In genomic region chr7:130368347-130368746, GRCh38 we compare ENCODE assay signal across 22 cellular contexts. TPM values are rescaled to one million over a fixed set of nuclear protein-coding genes. Genes with fewer than 3 reads are reported as not detected.
A peak's percentile ranks its signal among the peaks of the same experiment; 100 is the strongest.
DNase-seq lines count a peak whose midpoint lies in the region; ATAC-seq and TF ChIP-seq lines count a peak whose summit lies in the region.
"Had no signal": no experiment of that assay in that cellular context is flagged by ENCODE, and none has a peak within 500 bp of the region (broad histone marks: within the 10 kb centered on the region; RNA-seq: fewer than 3 reads in every experiment).

No MANE protein-coding gene starts in this region.

- no peak for DNase-seq in stimulated activated naive CD8-positive, alpha-beta T cell treated with anti-CD3 and anti-CD28 coated beads, Interleukin-15, amount 100 ng/mL, for 72 hours
- DNase-seq in stimulated activated naive CD8-positive, alpha-beta T cell treated with anti-CD3 and anti-CD28 coated beads, Interleukin-15, Interleukin-2, amounts not matched to agents 100 U/mL and 50 U/mL, for 24 hours, result no peak
- peak; percentile 64 for DNase-seq in chondrocyte (ENCODE audit: low spot score)
- DNase-seq in neural progenitor cell (ENCODE audit: low spot score), result no peak
- DNase-seq in upper lobe of right lung, result no peak
- DNase-seq in HEK293T (ENCODE audit: extremely low spot score), result no peak
- no peak for DNase-seq in GOT3 (lab: John Stamatoyannopoulos, UW)
- DNase-seq: activated CD4-positive, alpha-beta T cell treated with anti-CD3 and anti-CD28 coated beads, Interleukin-2, amount 10 ng/mL, durations not matched to agents 7 days and 5 days; activated naive CD4-positive, alpha-beta T cell; activated T-cell treated with anti-CD3 and anti-CD28 coated beads for 4 hours; NCI-H1694; NCI-H226; NCI-H774; PC-9; stimulated activated CD4-positive, alpha-beta T cell treated with anti-CD3 and anti-CD28 coated beads, Interleukin-12 subunit alpha, Interleukin-12 subunit beta, amount 100 ng/mL, for 4 hours had no signal

- no peaks in the 10 kb centered on the region for H4K20me1 ChIP-seq in neural progenitor cell (ENCODE audit: low read depth)
- H4K20me1 ChIP-seq: BLaER1 treated with 17β-estradiol and CSF1 and Interleukin-3, amounts not matched to agents 10 nM and 100 nM had no signal

- H3K36me3 Mint-ChIP-seq in chondrocyte (ENCODE audit: low read depth), result no peaks in the 10 kb centered on the region
- H3K36me3 Mint-ChIP-seq in neural progenitor cell, result peaks cover 3% of the 10 kb centered on the region

- H3K79me2 ChIP-seq in neural progenitor cell (ENCODE audit: low read depth), result no peaks in the 10 kb centered on the region

- no peaks in the 10 kb centered on the region for H3K9me3 ChIP-seq in neural progenitor cell (ENCODE audit: low read depth)
- no peaks in the 10 kb centered on the region for H3K9me3 ChIP-seq in upper lobe of right lung
- H3K9me3 ChIP-seq: ascending aorta; BLaER1 treated with 17β-estradiol and CSF1 and Interleukin-3, amounts not matched to agents 10 nM and 100 nM had no signal

- H3K27ac Mint-ChIP-seq in stimulated activated naive CD8-positive, alpha-beta T cell treated with anti-CD3 and anti-CD28 coated beads, Interleukin-15, amount 100 ng/mL, for 72 hours, result peak overlapping the region; percentile 47 to 85
- H3K27ac Mint-ChIP-seq in chondrocyte (ENCODE audit: unreplicated experiment) (no peak overlapping the region), neural progenitor cell (peak overlapping the region; percentile 78)
- H3K27ac Mint-ChIP-seq: activated CD4-positive, alpha-beta T cell treated with anti-CD3 and anti-CD28 coated beads, Interleukin-2, amount 10 ng/mL, durations not matched to agents 7 days and 5 days had no signal

- no peak overlapping the region for H3K9ac ChIP-seq in neural progenitor cell
- H3K9ac ChIP-seq: BLaER1 treated with 17β-estradiol and CSF1 and Interleukin-3, amounts not matched to agents 10 nM and 100 nM had no signal

- H3K4me3 ChIP-seq in neural progenitor cell (no peak overlapping the region), upper lobe of right lung (no peak overlapping the region)
- H3K4me3 ChIP-seq: ascending aorta; BLaER1 treated with 17β-estradiol and CSF1 and Interleukin-3, amounts not matched to agents 10 nM and 100 nM; PC-9 had no signal

- CTCF ChIA-PET in HEK293T (lab: Yijun Ruan, JAX), result no interaction called here

- H3K36me3 ChIP-seq in neural progenitor cell, result no peaks in the 10 kb centered on the region
- H3K36me3 ChIP-seq in upper lobe of right lung, result no peaks in the 10 kb centered on the region
- H3K36me3 ChIP-seq: ascending aorta; BLaER1 treated with 17β-estradiol and CSF1 and Interleukin-3, amounts not matched to agents 10 nM and 100 nM had no signal

- peak overlapping the region; percentile 74 to 85 for H3K4me3 Mint-ChIP-seq in stimulated activated naive CD8-positive, alpha-beta T cell treated with anti-CD3 and anti-CD28 coated beads, Interleukin-15, amount 100 ng/mL, for 72 hours
- H3K4me3 Mint-ChIP-seq in chondrocyte (ENCODE audit: unreplicated experiment) (no peak overlapping the region), neural progenitor cell (no peak overlapping the region)
- H3K4me3 Mint-ChIP-seq: activated CD4-positive, alpha-beta T cell treated with anti-CD3 and anti-CD28 coated beads, Interleukin-2, amount 10 ng/mL, durations not matched to agents 7 days and 5 days; T-helper 1 cell treated with Interleukin-12 subunit alpha and Interleukin-12 subunit beta and Interleukin-4 antibody, amounts not matched to agents 30 μg/mL and 1 μg/mL, for 36 hours had no signal

- peaks cover 66% of the 10 kb centered on the region for H3K4me1 Mint-ChIP-seq in stimulated activated naive CD8-positive, alpha-beta T cell treated with anti-CD3 and anti-CD28 coated beads, Interleukin-15, amount 100 ng/mL, for 72 hours
- H3K4me1 Mint-ChIP-seq in chondrocyte (ENCODE audit: low read depth), result peaks cover 66% of the 10 kb centered on the region
- H3K4me1 Mint-ChIP-seq in neural progenitor cell, result peaks cover 65% of the 10 kb centered on the region

- no peaks in the 10 kb centered on the region for H3F3A ChIP-seq in neural progenitor cell (ENCODE audit: low read depth)

- no peak for ATAC-seq in stimulated activated naive CD8-positive, alpha-beta T cell treated with anti-CD3 and anti-CD28 coated beads, Interleukin-15, amount 100 ng/mL, for 72 hours
- ATAC-seq in stimulated activated naive CD8-positive, alpha-beta T cell treated with anti-CD3 and anti-CD28 coated beads, Interleukin-15, Interleukin-2, amounts not matched to agents 100 U/mL and 50 U/mL, for 24 hours, result no peak
- no peak for ATAC-seq in upper lobe of right lung
- no peak for ATAC-seq in GM19455 (IDR thresholded peaks at IDR 0.05; ENCODE audit: unreplicated experiment)

- no peaks in the 10 kb centered on the region for H3K27me3 Mint-ChIP-seq in stimulated activated naive CD8-positive, alpha-beta T cell treated with anti-CD3 and anti-CD28 coated beads, Interleukin-15, amount 100 ng/mL, for 72 hours
- H3K27me3 Mint-ChIP-seq in chondrocyte (ENCODE audit: low read depth) (no peaks in the 10 kb centered on the region), neural progenitor cell (ENCODE audit: insufficient read depth, low read depth) (peaks cover 10% of the 10 kb centered on the region)
- H3K27me3 Mint-ChIP-seq: activated CD4-positive, alpha-beta T cell treated with anti-CD3 and anti-CD28 coated beads, Interleukin-2, amount 10 ng/mL, durations not matched to agents 7 days and 5 days had no signal

- POLR2A ChIA-PET in HEK293T (lab: Yijun Ruan, JAX), result no interaction called here

- intact Hi-C loops in upper lobe of right lung (cut with DNase I), result no loop called here

- no peak overlapping the region for H2AFZ ChIP-seq in neural progenitor cell (replicated peaks)
- H2AFZ ChIP-seq: PC-9 had no signal

- H3K9me3 Mint-ChIP-seq in stimulated activated naive CD8-positive, alpha-beta T cell treated with anti-CD3 and anti-CD28 coated beads, Interleukin-15, amount 100 ng/mL, for 72 hours, result peaks cover 0 to 9% of the 10 kb centered on the region in 2 donors
- peaks cover 4% of the 10 kb centered on the region for H3K9me3 Mint-ChIP-seq in chondrocyte (ENCODE audit: low read depth)
- H3K9me3 Mint-ChIP-seq in neural progenitor cell, result peaks cover 3% of the 10 kb centered on the region
- H3K9me3 Mint-ChIP-seq: T-helper 1 cell treated with Interleukin-12 subunit alpha and Interleukin-12 subunit beta and Interleukin-4 antibody, amounts not matched to agents 30 μg/mL and 1 μg/mL, for 36 hours had no signal

- H3K27ac ChIP-seq in neural progenitor cell, result no peak overlapping the region
- H3K27ac ChIP-seq in upper lobe of right lung, result peak overlapping the region; percentile 51
- H3K27ac ChIP-seq: PC-9 had no signal

- TF ChIP-seq CTCF in chondrocyte (IDR thresholded peaks at IDR 0.05) (no peak), neural progenitor cell (IDR thresholded peaks at IDR 0.05) (no peak), upper lobe of right lung (IDR thresholded peaks at IDR 0.05) (no peak)

- peaks cover 6% of the 10 kb centered on the region for H3K4me1 ChIP-seq in neural progenitor cell
- H3K4me1 ChIP-seq in upper lobe of right lung, result peaks cover 34% of the 10 kb centered on the region

- no peak overlapping the region for H3K4me2 ChIP-seq in neural progenitor cell
- H3K4me2 ChIP-seq: PC-9 had no signal

- H3K27me3 ChIP-seq in neural progenitor cell (no peaks in the 10 kb centered on the region), upper lobe of right lung (no peaks in the 10 kb centered on the region)
- H3K27me3 ChIP-seq: ascending aorta; BLaER1 treated with 17β-estradiol and CSF1 and Interleukin-3, amounts not matched to agents 10 nM and 100 nM had no signal

TF ChIP-seq in HEK293T, 16 proteins besides CTCF, POLR2A, EP300 and RAD21:
- no peak for TF ChIP-seq FOXK2 (IDR thresholded peaks at IDR 0.05)
- TF ChIP-seq PKNOX1 (IDR thresholded peaks at IDR 0.05), result no peak
- TF ChIP-seq L3MBTL2 (conservative IDR thresholded peaks at IDR 0.05), result no peak
- no peak for TF ChIP-seq LEF1 (IDR thresholded peaks at IDR 0.05; ENCODE audit: borderline replicate concordance)
- TF ChIP-seq FOXA1 (IDR thresholded peaks at IDR 0.05), result no peak
- no peak for TF ChIP-seq CTBP1 (IDR thresholded peaks at IDR 0.05; ENCODE audit: borderline replicate concordance)
- TF ChIP-seq NFRKB (IDR thresholded peaks at IDR 0.05), result no peak
- TF ChIP-seq BHLHE40 (IDR thresholded peaks at IDR 0.05; ENCODE audit: borderline replicate concordance), result no peak
- TF ChIP-seq ELF4 (IDR thresholded peaks at IDR 0.05), result no peak

RNA-seq across cellular contexts. Expression of gene CPA1, which starts 11.9 kb away (rescaled TPM):
- total RNA-seq in chondrocyte, result 0.20 TPM in 1 of 3 replicates, not detected in the others
- total RNA-seq in neural progenitor cell (ENCODE audit: low replicate concordance), result not detected in 2 replicates
- total RNA-seq in upper lobe of right lung, result not detected
- total RNA-seq: activated CD4-positive, alpha-beta T cell treated with anti-CD3 and anti-CD28 coated beads, Interleukin-2, amount 10 ng/mL, durations not matched to agents 7 days and 5 days; ascending aorta; glomerular endothelial cell; PC-9; renal cortical epithelial cell had no signal

RNA-seq across cellular contexts. Expression of gene CPA5, which starts 23.7 kb away (rescaled TPM):
- total RNA-seq in chondrocyte, result not detected in 3 replicates
- total RNA-seq in neural progenitor cell (ENCODE audit: low replicate concordance), result 0.50 TPM in 1 of 2 replicates, not detected in the other
- total RNA-seq in upper lobe of right lung, result not detected
- total RNA-seq: activated CD4-positive, alpha-beta T cell treated with anti-CD3 and anti-CD28 coated beads, Interleukin-2, amount 10 ng/mL, durations not matched to agents 7 days and 5 days; ascending aorta; glomerular endothelial cell; mesenteric fat pad; PC-9; renal cortical epithelial cell had no signal

Comparison
In these comparisons a context has a peak if more than half of its experiments do, and no peak if none do; other contexts are left out.
1. H3K4me3 Mint-ChIP-seq: peak in stimulated activated naive CD8-positive, alpha-beta T cell treated with anti-CD3 and anti-CD28 coated beads, Interleukin-15, amount 100 ng/mL, for 72 hours (2 of 2); none in chondrocyte (single experiment) and neural progenitor cell (single experiment).